ENCODE assay signal across 8 cellular contexts in genomic region chr12:31317471-31318397, GRCh38. TPM values are rescaled to one million over a fixed set of nuclear protein-coding genes. Genes with fewer than 3 reads are reported as not detected.
DNase-seq lines count a peak whose midpoint lies in the region; ATAC-seq, FAIRE-seq and TF ChIP-seq lines count a peak whose summit lies in the region.

No MANE protein-coding gene starts in this region.

- H3K9me3 ChIP-seq in RWPE2 (ENCODE audit: severe bottlenecking), result no peaks in the 10 kb centered on the region
- no peaks in the 10 kb centered on the region for H3K9me3 ChIP-seq in esophagus muscularis mucosa
- no peaks in the 10 kb centered on the region for H3K9me3 ChIP-seq in pancreas

- no peak for TF ChIP-seq POLR2A in esophagus muscularis mucosa (IDR thresholded peaks at IDR 0.05; ENCODE audit: low read depth)

- H3K4me1 ChIP-seq in RWPE2 (ENCODE audit: insufficient read depth, poor library complexity, severe bottlenecking) (peaks cover 44% of the 10 kb centered on the region), esophagus muscularis mucosa (peaks cover 0 to 65% (median 50%) of the 10 kb centered on the region in 4 donors), pancreas (peaks cover 0 to 41% (median 15%) of the 10 kb centered on the region in 3 donors)

- peaks cover 82% of the 10 kb centered on the region for H3K4me1 Mint-ChIP-seq in activated T-cell treated with anti-CD3 and anti-CD28 coated beads, Interleukin-2, amount 50 U/mL, for 24 hours (ENCODE audit: low read depth)

- FAIRE-seq in pancreas (lab: Jason Lieb, UNC), result no peak

- TF ChIP-seq CTCF in RWPE2 (IDR thresholded peaks at IDR 0.05; ENCODE audit: poor library complexity, severe bottlenecking), result no peak
- no peak for TF ChIP-seq CTCF in esophagus muscularis mucosa (IDR thresholded peaks at IDR 0.05)
- no peak for TF ChIP-seq CTCF in pancreas (IDR thresholded peaks at IDR 0.05)

- H3K9me3 Mint-ChIP-seq in activated T-cell treated with anti-CD3 and anti-CD28 coated beads, Interleukin-2, amount 50 U/mL, for 24 hours, result no peaks in the 10 kb centered on the region

- DNase-seq in activated T-cell treated with anti-CD3 and anti-CD28 coated beads, Interleukin-2, amount 50 U/mL, for 24 hours, result no peak
- no peak for DNase-seq in activated T-cell treated with anti-CD3 and anti-CD28 coated beads, Interleukin-2, amount 50 U/mL, for 1 hour
- DNase-seq in RWPE2 (ENCODE audit: low spot score), result no peak
- DNase-seq in esophagus muscularis mucosa (ENCODE audit: extremely low spot score), result no peak
- no peak for DNase-seq in pancreas
- no peak for DNase-seq in head of caudate nucleus
- no peak for DNase-seq in SK-N-DZ (ENCODE audit: low spot score)
- DNase-seq in epidermal melanocyte (ENCODE audit: insufficient read length, low spot score), result no peak

- no peaks in the 10 kb centered on the region for H3K27me3 Mint-ChIP-seq in activated T-cell treated with anti-CD3 and anti-CD28 coated beads, Interleukin-2, amount 50 U/mL, for 24 hours

- H3K36me3 ChIP-seq in RWPE2 (ENCODE audit: low read depth) (no peaks in the 10 kb centered on the region), esophagus muscularis mucosa (no peaks in the 10 kb centered on the region), pancreas (no peaks in the 10 kb centered on the region)

- H3K27ac Mint-ChIP-seq in activated T-cell treated with anti-CD3 and anti-CD28 coated beads, Interleukin-2, amount 50 U/mL, for 24 hours, result peak overlapping the region; percentile 98

- H3K4me3 ChIP-seq in RWPE2 (ENCODE audit: severe bottlenecking) (peak overlapping the region; percentile 14), esophagus muscularis mucosa (peak overlapping the region; percentile 29 to 44 (median 42)), pancreas (peak overlapping the region in 1 of 4 donors; percentile 20)

- peak; percentile 35 for ATAC-seq in RWPE2 (ENCODE audit: low read depth)
- peak in 3 of 4 donors; percentile 19 to 44 (median 30) for ATAC-seq in pancreas

- peaks cover 66% of the 10 kb centered on the region for H3K36me3 Mint-ChIP-seq in activated T-cell treated with anti-CD3 and anti-CD28 coated beads, Interleukin-2, amount 50 U/mL, for 24 hours (ENCODE audit: low read depth)

- H3K27ac ChIP-seq in RWPE2 (ENCODE audit: poor library complexity, severe bottlenecking), result peak overlapping the region; percentile 15
- peak overlapping the region; percentile 31 to 58 (median 48) for H3K27ac ChIP-seq in esophagus muscularis mucosa (replicated peaks in 1 of 4)
- H3K27ac ChIP-seq in pancreas, result peak overlapping the region in 2 of 4 donors; percentile 10 to 39

- intact Hi-C loops in esophagus muscularis mucosa (cut with DNase I), result no loop called here
- intact Hi-C loops in pancreas (cut with DNase I), result no loop called here
- intact Hi-C loops in head of caudate nucleus (cut with DNase I), result no loop called here

- H3K27me3 ChIP-seq in RWPE2 (ENCODE audit: insufficient read depth, poor library complexity, severe bottlenecking), result no peaks in the 10 kb centered on the region
- H3K27me3 ChIP-seq in esophagus muscularis mucosa, result no peaks in the 10 kb centered on the region
- H3K27me3 ChIP-seq in pancreas, result no peaks in the 10 kb centered on the region

- peak overlapping the region; percentile 100 for H3K4me3 Mint-ChIP-seq in activated T-cell treated with anti-CD3 and anti-CD28 coated beads, Interleukin-2, amount 50 U/mL, for 24 hours

- TF ChIP-seq EP300 in esophagus muscularis mucosa (IDR thresholded peaks at IDR 0.05), result no peak

- 20% methylated on average over 8 of the region's 8 CpGs for WGBS in esophagus muscularis mucosa
- WGBS in pancreas, 2 donors, result 44 to 48% methylated on average over 8 of the region's 8 CpGs

RNA-seq across cellular contexts. Expression of gene SINHCAF, which starts 8.2 kb away (rescaled TPM):
- total RNA-seq in esophagus muscularis mucosa (10 to 100 TPM; 19.2 to 41.3 (median 25.7) TPM), pancreas (10 to 100 TPM; 16.5 to 43.1 (median 27.0) TPM)
- 10 to 100 TPM in 1 of 2 donors, 1 to 10 TPM in 1; 9.0 to 22.7 TPM for polyA plus RNA-seq in pancreas
- polyA plus RNA-seq in SK-N-DZ (2014; cell fraction: cytosol; rRNA removed), result 243 and 376 TPM in 2 replicates
- polyA plus RNA-seq in SK-N-DZ (2014; cell fraction: nucleus; rRNA removed), result 93.4 and 146 TPM in 2 replicates
